Comparison of ENCODE assay signal across 10 cellular contexts in the genomic region with DNA sequence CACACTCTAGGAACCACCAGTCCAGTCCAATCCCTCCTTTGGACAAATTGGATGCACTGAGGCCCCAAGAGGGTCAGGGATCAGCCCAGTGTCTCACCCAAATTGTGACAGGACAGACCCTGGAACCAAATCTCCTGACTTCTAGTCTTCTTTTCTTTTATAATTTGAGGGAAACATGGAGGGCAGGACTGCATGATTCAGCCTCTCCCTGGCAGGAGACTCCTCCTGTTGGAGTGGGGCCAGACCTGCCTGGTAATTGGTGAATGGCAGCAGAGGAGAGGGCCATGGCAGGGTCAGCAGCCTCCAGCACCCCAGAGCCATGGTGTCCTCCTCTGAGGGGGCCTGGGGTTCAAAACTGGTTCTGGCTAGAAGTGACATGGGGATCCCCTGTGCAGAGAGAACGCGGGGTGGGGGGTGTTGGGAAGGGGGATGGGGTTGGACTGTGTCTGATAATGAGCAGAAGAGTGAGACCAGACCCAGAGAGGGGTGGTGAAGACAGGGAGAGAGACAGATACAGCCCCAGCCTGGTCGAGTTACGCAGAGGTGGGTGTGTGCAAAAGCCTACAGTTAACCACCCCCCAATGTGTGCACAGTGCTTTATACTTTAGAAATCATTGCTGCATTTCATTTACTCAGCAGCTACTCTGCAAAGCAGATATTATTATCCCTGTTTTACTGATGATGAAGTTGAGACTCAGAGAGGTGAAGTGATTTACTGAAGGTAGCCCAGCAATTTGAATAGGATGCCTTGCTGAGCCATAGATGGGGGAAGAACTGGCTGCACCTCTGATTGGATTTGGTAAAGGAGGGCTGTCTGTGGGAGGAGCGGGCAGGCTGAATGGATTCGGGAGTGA. TPM values are rescaled to one million over a fixed set of nuclear protein-coding genes. Genes with fewer than 3 reads are reported as not detected.
DNase-seq lines count a peak whose midpoint lies in the region; ATAC-seq, FAIRE-seq and TF ChIP-seq lines count a peak whose summit lies in the region.
"Had no signal": no experiment of that assay in that cellular context is flagged by ENCODE, and none has a peak within 500 bp of the region (broad histone marks: within the 10 kb centered on the region; RNA-seq: fewer than 3 reads in every experiment).

No MANE protein-coding gene starts in this region.

- peak overlapping the region; percentile 14; the same call in 1 of the 2 replicates for H4K5ac ChIP-seq in IMR-90 (ENCODE audit: low read depth, low read length)

- peak overlapping the region; percentile 96 for H2BK15ac ChIP-seq in IMR-90 (ENCODE audit: low read depth, low read length)

- POLR2A ChIA-PET in IMR-90 (lab: Charles Lee; ENCODE audit: unreplicated experiment), result no interaction called here
- POLR2A ChIA-PET in K562 (lab: Yijun Ruan, JAX), result no interaction called here

- peak overlapping the region; percentile 66; the same call in 1 of the 2 replicates for H3K14ac ChIP-seq in IMR-90 (replicated peaks; ENCODE audit: low read depth, low read length)

- H3K4me1 ChIP-seq in IMR-90 (ENCODE audit: control insufficient read depth, insufficient read depth, low read length) (peaks cover 51% of the 10 kb centered on the region), K562 (replicated peaks in 1 of 2; ENCODE audit: control insufficient read depth in 2 of 2, insufficient read depth in 2 of 2, low read length in 2 of 2) (peaks cover 11 to 15% of the 10 kb centered on the region in 2 experiments), keratinocyte (ENCODE audit: control insufficient read depth, extremely low read depth, insufficient read depth, low read length) (peaks cover 69% of the 10 kb centered on the region), thoracic aorta (ENCODE audit: control insufficient read depth in 1 of 2, low read depth in 2 of 2) (peaks cover 74 to 97% of the 10 kb centered on the region in 2 donors)

- peak overlapping the region; percentile 93 for H2BK120ac ChIP-seq in IMR-90 (ENCODE audit: low read depth, low read length)

- WGBS in IMR-90 (ENCODE audit: extremely low coverage in 2 of 2, insufficient read length in 1 of 2), 2 experiments, result no CpG with 5 or more reads among the region's 6 CpGs
- WGBS in K562 (ENCODE audit: insufficient coverage, low coverage, missing lambda C conversion rate), result 26% methylated on average over 6 of the region's 6 CpGs

- CTCF ChIA-PET in IMR-90 (lab: Yijun Ruan, JAX), result no interaction called here
- CTCF ChIA-PET in K562 (lab: Yijun Ruan, JAX; ENCODE audit: low intra/inter-chr PET ratio), result no interaction called here

- H3K23ac ChIP-seq in IMR-90 (ENCODE audit: low read depth, low read length), result peak overlapping the region; percentile 69; the same call in 1 of the 2 replicates

- peak overlapping the region; percentile 80 for H2BK5ac ChIP-seq in IMR-90 (ENCODE audit: low read depth, low read length, poor library complexity, severe bottlenecking)

- H3K79me1 ChIP-seq in IMR-90 (ENCODE audit: low read depth in 1 of 2, low read length in 2 of 2), result peaks cover 7 to 10% of the 10 kb centered on the region in 2 experiments

- H3K9me1 ChIP-seq in IMR-90 (ENCODE audit: insufficient read depth, low read length) (peaks cover 32% of the 10 kb centered on the region), K562 (ENCODE audit: control insufficient read depth, insufficient read depth, low read length) (no peaks in the 10 kb centered on the region), keratinocyte (ENCODE audit: control insufficient read depth, extremely low read depth, insufficient read depth, low read length) (no peaks in the 10 kb centered on the region)

- TF ChIP-seq RAD21 in IMR-90 (IDR thresholded peaks at IDR 0.05; ENCODE audit: low read length), result no peak
- no peak for TF ChIP-seq RAD21 in K562 (CRISPR knock-in tag; conservative IDR thresholded peaks at IDR 0.05 in 1 of 2, IDR thresholded peaks at IDR 0.05 in 1 of 2)

- H2AK5ac ChIP-seq in IMR-90 (ENCODE audit: low read depth, low read length), result peak overlapping the region; percentile 87

- TF ChIP-seq POLR2A in IMR-90 (IDR thresholded peaks at IDR 0.05; ENCODE audit: low read depth, low read length) (no peak), K562 (conservative IDR thresholded peaks at IDR 0.05) (no peak)

- H3K27me3 ChIP-seq in IMR-90 (ENCODE audit: control insufficient read depth, insufficient read depth, low read length) (no peaks in the 10 kb centered on the region), K562 (ENCODE audit: control insufficient read depth in 2 of 2, insufficient read depth in 2 of 2, low read length in 2 of 2) (peaks cover 2 to 29% of the 10 kb centered on the region in 2 experiments; a peak in 4 of 5 replicates), keratinocyte (ENCODE audit: control insufficient read depth, extremely low read depth, insufficient read depth, low read length) (no peaks in the 10 kb centered on the region), thoracic aorta (replicated peaks; ENCODE audit: insufficient read depth) (no peaks in the 10 kb centered on the region)

- H4K91ac ChIP-seq in IMR-90 (ENCODE audit: insufficient read depth, low read depth, low read length), result peak overlapping the region; percentile 95

- ATAC-seq in IMR-90 (ENCODE audit: low read depth) (no peak), K562 (no peak), thoracic aorta (ENCODE audit: insufficient number of reproducible peaks, low FRiP score, low read depth) (no peak), HG03432 (IDR thresholded peaks at IDR 0.05; ENCODE audit: unreplicated experiment) (no peak)
- ATAC-seq: GM12878 had no signal

- H3K56ac ChIP-seq in IMR-90 (ENCODE audit: extremely low read depth, insufficient read depth, low read length), result no peak overlapping the region

- no peak for FAIRE-seq in K562 (lab: Jason Lieb, UNC)
- peak; percentile 89 for FAIRE-seq in keratinocyte (lab: Jason Lieb, UNC)
- FAIRE-seq: GM12878 had no signal

- H4K20me1 ChIP-seq in IMR-90 (ENCODE audit: insufficient read depth, low read length) (no peaks in the 10 kb centered on the region; the same call in 1 of the 2 replicates), K562 (replicated peaks; ENCODE audit: control insufficient read depth, insufficient read depth, low read length) (peaks cover 11% of the 10 kb centered on the region), keratinocyte (ENCODE audit: control insufficient read depth, extremely low read depth, insufficient read depth, low read length) (no peaks in the 10 kb centered on the region)

- H2BK20ac ChIP-seq in IMR-90 (ENCODE audit: low read depth, low read length), result peak overlapping the region; percentile 95

- peak overlapping the region; percentile 88 for H2AK9ac ChIP-seq in IMR-90 (replicated peaks; ENCODE audit: low read depth, low read length, poor library complexity)

- H2AFZ ChIP-seq in IMR-90 (replicated peaks; ENCODE audit: low read length, poor library complexity) (peak overlapping the region; percentile 47), K562 (ENCODE audit: low read depth, low read length) (no peak overlapping the region), keratinocyte (ENCODE audit: control insufficient read depth, low read length) (no peak overlapping the region)

- BruUV-seq in IMR-90 (replicated peaks; lab: Mats Ljungman, UMichigan) (no TSS peak), K562 (replicated peaks; lab: Mats Ljungman, UMichigan) (no TSS peak)

- no peak overlapping the region for H3K9ac ChIP-seq in IMR-90 (ENCODE audit: low read depth, low read length)
- H3K9ac ChIP-seq in K562 (ENCODE audit: insufficient read depth in 1 of 2, low read depth in 2 of 2, low read length in 2 of 2), result no peak overlapping the region
- H3K9ac ChIP-seq in keratinocyte (ENCODE audit: control insufficient read depth, extremely low read depth, insufficient read depth, low read length), result no peak overlapping the region

- H3K4me2 ChIP-seq in IMR-90 (ENCODE audit: low read depth, low read length) (0 out of 2 replicates have a peak overlapping the region, but pooled peaks have one; percentile 3), K562 (ENCODE audit: insufficient read depth, low read length) (no peak overlapping the region), keratinocyte (ENCODE audit: control insufficient read depth, extremely low read depth, insufficient read depth, low read depth, low read length) (peak overlapping the region; percentile 49)

- H3K36me3 ChIP-seq in IMR-90 (ENCODE audit: control insufficient read depth, insufficient read depth, low read length) (no peaks in the 10 kb centered on the region; the same call in 1 of the 2 replicates), K562 (ENCODE audit: control insufficient read depth, insufficient read depth, low read length) (no peaks in the 10 kb centered on the region), keratinocyte (ENCODE audit: control insufficient read depth in 2 of 2, extremely low read depth in 1 of 2, insufficient read depth in 2 of 2, low read length in 2 of 2) (no peaks in the 10 kb centered on the region), thoracic aorta (no peaks in the 10 kb centered on the region)

- TF ChIP-seq EP300 in K562 (IDR thresholded peaks at IDR 0.05; ENCODE audit: low read length), result no peak

- H3K27ac ChIP-seq in IMR-90 (ENCODE audit: insufficient read depth, low read length), result peak overlapping the region; percentile 50
- H3K27ac ChIP-seq in K562 (ENCODE audit: extremely low read depth, low read depth, low read length), result no peak overlapping the region
- peak overlapping the region; percentile 16 for H3K27ac ChIP-seq in keratinocyte (ENCODE audit: control insufficient read depth, insufficient read depth, low read length)
- H3K27ac ChIP-seq in thoracic aorta, result peak overlapping the region; percentile 94 to 98

- peak; percentile 68 for DNase-seq in IMR-90
- DNase-seq in K562 (ENCODE audit: extremely low read depth in 1 of 4, low spot score in 3 of 4), result no peak
- no peak for DNase-seq in keratinocyte (ENCODE audit: low read depth, low spot score)
- DNase-seq in thoracic aorta (ENCODE audit: low spot score), result peak; percentile 68
- DNase-seq in superior temporal gyrus (ENCODE audit: extremely low spot score), result no peak
- DNase-seq in foreskin melanocyte, result no peak
- DNase-seq in activated naive CD4-positive, alpha-beta T cell treated with anti-CD3 and anti-CD28 coated beads, Interleukin-2, amount 50 U/mL, for 16 hours, result no peak
- DNase-seq: stimulated activated CD4-positive, alpha-beta T cell treated with anti-CD3 and anti-CD28 coated beads, Interleukin-12 subunit alpha, Interleukin-12 subunit beta, amount 100 ng/mL, for 4 hours had no signal

- peak overlapping the region; percentile 53; the same call in 1 of the 2 replicates for H3K18ac ChIP-seq in IMR-90 (ENCODE audit: low read depth, low read length)

- TF ChIP-seq CTCF in IMR-90 (conservative IDR thresholded peaks at IDR 0.05; ENCODE audit: low read depth, low read length) (no peak), K562 (IDR thresholded peaks at IDR 0.05 in 2 of 3, conservative IDR thresholded peaks at IDR 0.05 in 1 of 3; ENCODE audit: insufficient read depth in 2 of 3, low read depth in 1 of 3, low read length in 3 of 3) (no peak), keratinocyte (optimal IDR thresholded peaks at IDR 0.05 in 1 of 3, IDR thresholded peaks at IDR 0.05 in 1 of 3, conservative IDR thresholded peaks at IDR 0.05 in 1 of 3; ENCODE audit: extremely low read depth in 1 of 3, insufficient read depth in 2 of 3, low read length in 3 of 3) (no peak), thoracic aorta (IDR thresholded peaks at IDR 0.05) (no peak)

- dilution Hi-C loops in IMR-90 (cut with HindIII; ENCODE audit: low sequenced_read_pairs, unreplicated experiment) (no loop called here), keratinocyte (cut with MboI; ENCODE audit: extremely low pct_ligation_motif_present, low sequenced_read_pairs) (no loop called here)

- H3K4ac ChIP-seq in IMR-90 (ENCODE audit: low read depth, low read length), result peak overlapping the region; percentile 94

- H3K79me2 ChIP-seq in K562 (ENCODE audit: control insufficient read depth, insufficient read depth, low read length), result no peaks in the 10 kb centered on the region
- no peaks in the 10 kb centered on the region for H3K79me2 ChIP-seq in keratinocyte (ENCODE audit: control insufficient read depth, insufficient read depth, low read length)

- H3K4me3 ChIP-seq in IMR-90 (ENCODE audit: insufficient read depth, low read depth, low read length), result no peak overlapping the region
- H3K4me3 ChIP-seq in K562, result no peak overlapping the region
- H3K4me3 ChIP-seq in keratinocyte (ENCODE audit: control insufficient read depth in 2 of 3, extremely low read depth in 1 of 3, insufficient read depth in 2 of 3, low read depth in 1 of 3, low read length in 3 of 3), result peak overlapping the region in 1 of 3 experiments; percentile 5
- no peak overlapping the region for H3K4me3 ChIP-seq in thoracic aorta
- H3K4me3 ChIP-seq: GM12878 had no signal

- H3K9me3 ChIP-seq in IMR-90 (ENCODE audit: control insufficient read depth, insufficient read depth, low read length), result no peaks in the 10 kb centered on the region
- no peaks in the 10 kb centered on the region for H3K9me3 ChIP-seq in K562 (replicated peaks; ENCODE audit: control insufficient read depth, insufficient read depth, low read depth, low read length)
- no peaks in the 10 kb centered on the region for H3K9me3 ChIP-seq in keratinocyte (ENCODE audit: control insufficient read depth, low read depth, low read length)
- no peaks in the 10 kb centered on the region for H3K9me3 ChIP-seq in thoracic aorta

- in situ Hi-C loops in IMR-90 (cut with MboI; ENCODE audit: low sequenced_read_pairs) (no loop called here), K562 (cut with MboI) (no loop called here)

- peak overlapping the region in 1 of 2 experiments; percentile 75; a peak in 2 of 4 replicates for H4K8ac ChIP-seq in IMR-90 (ENCODE audit: low read depth in 2 of 2, low read length in 2 of 2)

- intact Hi-C loops in IMR-90 (cut with micrococcal nuclease) (loop anchor here (2.0 kb wide), 1 partner anchor 14 kb away; no protein-coding TSS in a partner anchor), K562 (cut with micrococcal nuclease) (no loop called here)

RNA-seq across cellular contexts. Expression of gene SYNPO, which starts 3.8 kb away (rescaled TPM):
- total RNA-seq in IMR-90 (2012; rRNA removed) (3.0 and 3.1 TPM in 2 replicates), K562 (2014; rRNA removed) (0.04 TPM in 1 of 2 replicates, not detected in the other), K562 (2014; rRNA removed; fragmentation: Illumina TruSeq; extraction: Trizol) (not detected in 2 replicates), K562 (2015; rRNA removed; fragmentation: Illumina TruSeq; extraction: Trizol) (not detected in 2 replicates), K562 (2021) (0.31 and 0.36 TPM in 2 replicates), thoracic aorta (100 to 1,000 TPM; 191 to 226 TPM)
- polyA plus RNA-seq in IMR-90 (2012; rRNA removed) (22.6 and 24.8 TPM in 2 replicates), K562 (2011; rRNA removed) (0.03 and 0.05 TPM in 2 replicates), K562 (2014; fragmentation: Illumina TruSeq; extraction: Trizol) (0.03 and 0.10 TPM in 2 replicates), K562 (2014; fragmentation: Nextera tagmentation; extraction: Ambion mirVana) (under 1 TPM in 1 of 2 experiments, not detected in 1; 0.03 TPM), K562 (2014; rRNA removed) (0.01 TPM in 1 of 2 replicates, not detected in the other), keratinocyte (6.0 to 11.2 TPM (median 10.7 TPM) in 3 replicates)
- 10.2 and 21.0 TPM in 2 replicates for polyA plus RNA-seq in IMR-90 (2012; cell fraction: cytosol; rRNA removed)
- 33.0 and 36.8 TPM in 2 replicates for polyA plus RNA-seq in IMR-90 (2012; cell fraction: nucleus; rRNA removed; ENCODE audit: low replicate concordance)
- 0.09 and 0.19 TPM in 2 replicates for total RNA-seq in K562 (2011; cell fraction: chromatin; rRNA removed; ENCODE audit: low replicate concordance)
- 0.13 and 0.17 TPM in 2 replicates for total RNA-seq in K562 (2011; cell fraction: nucleolus; rRNA removed)
- 0.23 and 0.29 TPM in 2 replicates for total RNA-seq in K562 (2011; cell fraction: nucleoplasm; rRNA removed)
- polyA plus RNA-seq in K562 (2011; cell fraction: cytosol; rRNA removed), result 0.31 and 0.44 TPM in 2 replicates
- 0.04 and 0.09 TPM in 2 replicates for polyA plus RNA-seq in K562 (2011; cell fraction: nucleus; rRNA removed)
- 0.12 and 0.17 TPM in 2 replicates for polyA plus RNA-seq in K562 (2012)
- 0.03 and 0.07 TPM in 2 replicates for polyA minus RNA-seq in K562 (2011; rRNA and poly(A)+ RNA removed)
- not detected in 2 replicates for polyA minus RNA-seq in K562 (2011; cell fraction: cytosol; rRNA and poly(A)+ RNA removed)
- polyA minus RNA-seq in K562 (2011; cell fraction: nucleus; rRNA and poly(A)+ RNA removed), result 0.11 and 0.13 TPM in 2 replicates
- 1.3 TPM for polyA plus RNA-seq in keratinocyte (2011; ENCODE audit: low read depth)
- polyA plus RNA-seq in keratinocyte (2011; cell fraction: cytosol; rRNA removed), result 25.4 and 30.0 TPM in 2 replicates
- 33.8 and 34.5 TPM in 2 replicates for polyA plus RNA-seq in keratinocyte (2011; cell fraction: nucleus; rRNA removed)
- 6.1 and 27.4 TPM in 2 replicates for polyA plus RNA-seq in keratinocyte (2012; ENCODE audit: low replicate concordance)
- 9.0 to 78.1 TPM (median 23.8 TPM) in 3 replicates for polyA minus RNA-seq in keratinocyte
- 23.2 TPM for polyA minus RNA-seq in keratinocyte (2011; cell fraction: cytosol; rRNA and poly(A)+ RNA removed)
- polyA minus RNA-seq in keratinocyte (2011; cell fraction: nucleus; rRNA and poly(A)+ RNA removed), result 11.4 and 16.4 TPM in 2 replicates

RNA-seq across cellular contexts. Expression of gene MYOZ3, which starts 24.4 kb away (rescaled TPM):
- total RNA-seq in IMR-90 (2012; rRNA removed), result under 0.01 TPM in 2 replicates
- 0.24 TPM in 2 replicates for polyA plus RNA-seq in IMR-90 (2012; rRNA removed)
- 0.02 and 0.04 TPM in 2 replicates for polyA plus RNA-seq in IMR-90 (2012; cell fraction: cytosol; rRNA removed)
- polyA plus RNA-seq in IMR-90 (2012; cell fraction: nucleus; rRNA removed; ENCODE audit: low replicate concordance), result 0.16 and 0.25 TPM in 2 replicates
- total RNA-seq in K562 (2011; cell fraction: chromatin; rRNA removed; ENCODE audit: low replicate concordance), result not detected in 2 replicates
- total RNA-seq in K562 (2011; cell fraction: nucleolus; rRNA removed), result not detected in 2 replicates
- not detected in 2 replicates for total RNA-seq in K562 (2011; cell fraction: nucleoplasm; rRNA removed)
- total RNA-seq in K562 (2014; rRNA removed), result not detected in 2 replicates
- not detected in 2 replicates for total RNA-seq in K562 (2014; rRNA removed; fragmentation: Illumina TruSeq; extraction: Trizol)
- not detected in 2 replicates for total RNA-seq in K562 (2015; rRNA removed; fragmentation: Illumina TruSeq; extraction: Trizol)
- not detected in 2 replicates for total RNA-seq in K562 (2021)
- polyA plus RNA-seq in K562 (2011; rRNA removed), result not detected in 2 replicates
- 0.01 TPM in 1 of 2 replicates, not detected in the other for polyA plus RNA-seq in K562 (2011; cell fraction: cytosol; rRNA removed)
- polyA plus RNA-seq in K562 (2011; cell fraction: nucleus; rRNA removed), result not detected in 2 replicates
- polyA plus RNA-seq in K562 (2012), result not detected in 2 replicates
- polyA plus RNA-seq in K562 (2014; fragmentation: Illumina TruSeq; extraction: Trizol), result not detected in 2 replicates
- not detected for polyA plus RNA-seq in K562 (2014; fragmentation: Nextera tagmentation; extraction: Ambion mirVana)
- not detected in 2 replicates for polyA plus RNA-seq in K562 (2014; rRNA removed)
- not detected in 2 replicates for polyA minus RNA-seq in K562 (2011; rRNA and poly(A)+ RNA removed)
- polyA minus RNA-seq in K562 (2011; cell fraction: cytosol; rRNA and poly(A)+ RNA removed), result not detected in 2 replicates
- polyA minus RNA-seq in K562 (2011; cell fraction: nucleus; rRNA and poly(A)+ RNA removed), result not detected in 2 replicates
- polyA plus RNA-seq in keratinocyte, result 0.03 to 0.05 TPM in 2 of 3 replicates, not detected in the other
- not detected for polyA plus RNA-seq in keratinocyte (2011; ENCODE audit: low read depth)
- polyA plus RNA-seq in keratinocyte (2011; cell fraction: cytosol; rRNA removed), result 0.02 TPM in 1 of 2 replicates, not detected in the other
- 0.06 and 0.21 TPM in 2 replicates for polyA plus RNA-seq in keratinocyte (2011; cell fraction: nucleus; rRNA removed)
- 0.03 and 0.17 TPM in 2 replicates for polyA plus RNA-seq in keratinocyte (2012; ENCODE audit: low replicate concordance)
- 0.26 TPM in 1 of 3 replicates, not detected in the others for polyA minus RNA-seq in keratinocyte
- not detected for polyA minus RNA-seq in keratinocyte (2011; cell fraction: cytosol; rRNA and poly(A)+ RNA removed)
- not detected in 2 replicates for polyA minus RNA-seq in keratinocyte (2011; cell fraction: nucleus; rRNA and poly(A)+ RNA removed)
- 1 to 10 TPM in 1 of 2 donors, under 1 TPM in 1; 0.81 to 2.8 TPM for total RNA-seq in thoracic aorta

Comparison
In these comparisons a context has a peak if more than half of its experiments do, and no peak if none do; other contexts are left out.
1. DNase-seq: peak in IMR-90 (single experiment) and thoracic aorta (single experiment); none in K562 (0 of 4), keratinocyte (single experiment), superior temporal gyrus (single experiment), foreskin melanocyte (single experiment) and activated naive CD4-positive, alpha-beta T cell treated with anti-CD3 and anti-CD28 coated beads, Interleukin-2, amount 50 U/mL, for 16 hours (single experiment).
2. RNA of gene SYNPO, which starts 3.8 kb away (total RNA-seq): 191 to 226 TPM in thoracic aorta; 3.0 to 3.1 TPM in IMR-90 and 0.04 to 0.36 TPM in K562; every median in the first group is over 10 times any median in the second.